In genomic region chr3:100737334-100737733, GRCh38 we compare ENCODE assay signal across 8 cellular contexts. TPM values are rescaled to one million over a fixed set of nuclear protein-coding genes. Genes with fewer than 3 reads are reported as not detected.
DNase-seq lines count a peak whose midpoint lies in the region; ATAC-seq and TF ChIP-seq lines count a peak whose summit lies in the region.

No MANE protein-coding gene starts in this region.

- CTCF ChIA-PET in HCT116 (lab: Charles Lee) = interaction anchor here (2.7 kb wide), 1 partner anchor 459 kb away, joined by 7 read pairs; no protein-coding TSS in a partner anchor
- CTCF ChIA-PET in activated naive CD4-positive, alpha-beta T cell treated with anti-CD3 and anti-CD28 coated beads for 36 hours (lab: Charles Lee) = interaction anchor here (0.6 kb wide), 1 partner anchor 420 kb away, joined by 3 read pairs; no protein-coding TSS in a partner anchor

- RAD21 ChIA-PET in HCT116 (lab: Charles Lee; ENCODE audit: low non-redundant PET in 1 of 2, low total read pairs in 2 of 2, uncharacterized antibody in 2 of 2, unreplicated experiment in 2 of 2) = no interaction called here

- POLR2A ChIA-PET in HCT116 (lab: Charles Lee) = no interaction called here

- TF ChIP-seq POLR2A in HCT116 (IDR thresholded peaks at IDR 0.05; ENCODE audit: borderline replicate concordance, extremely low read depth, insufficient read depth, insufficient read length) = no peak
- no peak for TF ChIP-seq POLR2A in right lobe of liver (IDR thresholded peaks at IDR 0.05)
- no peak for TF ChIP-seq POLR2A in suprapubic skin (IDR thresholded peaks at IDR 0.05)

- H3K9me3 Mint-ChIP-seq in CD4-positive, CD25-positive, alpha-beta regulatory T cell = no peaks in the 10 kb centered on the region
- no peaks in the 10 kb centered on the region for H3K9me3 Mint-ChIP-seq in activated naive CD4-positive, alpha-beta T cell treated with anti-CD3 and anti-CD28 coated beads for 36 hours

- H3K4me3 Mint-ChIP-seq in CD4-positive, CD25-positive, alpha-beta regulatory T cell = no peak overlapping the region
- H3K4me3 Mint-ChIP-seq in activated naive CD4-positive, alpha-beta T cell treated with anti-CD3 and anti-CD28 coated beads for 36 hours = no peak overlapping the region

- no peak overlapping the region for H3K27ac ChIP-seq in CD4-positive, CD25-positive, alpha-beta regulatory T cell (ENCODE audit: insufficient read depth, low read length, poor library complexity, severe bottlenecking)
- H3K27ac ChIP-seq in HCT116 (ENCODE audit: low read depth, low read length) = no peak overlapping the region
- no peak overlapping the region for H3K27ac ChIP-seq in ascending aorta
- no peak overlapping the region for H3K27ac ChIP-seq in right lobe of liver
- H3K27ac ChIP-seq in suprapubic skin = no peak overlapping the region

- H3K79me2 ChIP-seq in HCT116 (ENCODE audit: insufficient read depth, low read length) = peaks cover 86% of the 10 kb centered on the region

- H3K4me1 Mint-ChIP-seq in CD4-positive, CD25-positive, alpha-beta regulatory T cell = peaks cover 0 to 17% (median 13%) of the 10 kb centered on the region in 4 donors
- no peaks in the 10 kb centered on the region for H3K4me1 Mint-ChIP-seq in activated naive CD4-positive, alpha-beta T cell treated with anti-CD3 and anti-CD28 coated beads for 36 hours (ENCODE audit: low read depth)

- no peaks in the 10 kb centered on the region for H3K27me3 ChIP-seq in CD4-positive, CD25-positive, alpha-beta regulatory T cell (ENCODE audit: control insufficient read depth, insufficient read depth, low read length)
- H3K27me3 ChIP-seq in HCT116 (ENCODE audit: insufficient read depth, low read length) (no peaks in the 10 kb centered on the region), ascending aorta (no peaks in the 10 kb centered on the region), right lobe of liver (no peaks in the 10 kb centered on the region), suprapubic skin (no peaks in the 10 kb centered on the region)

- TF ChIP-seq CTCF in HCT116 (IDR thresholded peaks at IDR 0.05 in 2 of 3, conservative IDR thresholded peaks at IDR 0.05 in 1 of 3; ENCODE audit: borderline replicate concordance in 1 of 3, insufficient read depth in 1 of 3, low read depth in 2 of 3, low read length in 2 of 3) = peak; percentile 20 to 50 (median 41); a peak in 5 of 6 replicates
- TF ChIP-seq CTCF in ascending aorta (IDR thresholded peaks at IDR 0.05) = peak in 2 of 3 experiments; percentile 38 to 43
- peak; percentile 45 to 59 (median 54) for TF ChIP-seq CTCF in right lobe of liver (IDR thresholded peaks at IDR 0.05)
- no peak for TF ChIP-seq CTCF in suprapubic skin (IDR thresholded peaks at IDR 0.05)

- no peak overlapping the region for H3K4me3 ChIP-seq in CD4-positive, CD25-positive, alpha-beta regulatory T cell (ENCODE audit: low read depth, low read length)
- H3K4me3 ChIP-seq in HCT116 (replicated peaks in 1 of 2; ENCODE audit: low read depth in 1 of 2, low read length in 2 of 2) (no peak overlapping the region), ascending aorta (no peak overlapping the region), right lobe of liver (no peak overlapping the region), suprapubic skin (no peak overlapping the region)

- H3K4me1 ChIP-seq in CD4-positive, CD25-positive, alpha-beta regulatory T cell (ENCODE audit: control insufficient read depth, insufficient read depth, low read length, poor library complexity, severe bottlenecking) = no peaks in the 10 kb centered on the region
- H3K4me1 ChIP-seq in HCT116 (ENCODE audit: control insufficient read depth in 1 of 2, insufficient read depth in 2 of 2, low read length in 2 of 2) (no peaks in the 10 kb centered on the region), ascending aorta (no peaks in the 10 kb centered on the region), right lobe of liver (no peaks in the 10 kb centered on the region), suprapubic skin (no peaks in the 10 kb centered on the region)

- TF ChIP-seq EP300 in suprapubic skin (IDR thresholded peaks at IDR 0.05) = no peak

- no peaks in the 10 kb centered on the region; the same call in 1 of the 2 replicates for H4K20me1 ChIP-seq in HCT116 (ENCODE audit: insufficient read depth)

- no peak overlapping the region for H3K4me2 ChIP-seq in HCT116 (ENCODE audit: low read length)

- no peaks in the 10 kb centered on the region for H3K27me3 Mint-ChIP-seq in CD4-positive, CD25-positive, alpha-beta regulatory T cell
- no peaks in the 10 kb centered on the region for H3K27me3 Mint-ChIP-seq in activated naive CD4-positive, alpha-beta T cell treated with anti-CD3 and anti-CD28 coated beads for 36 hours (ENCODE audit: low read depth)

- H2AFZ ChIP-seq in HCT116 (ENCODE audit: low read depth, low read length, poor library complexity, severe bottlenecking) = no peak overlapping the region

- peak in 2 of 3 donors; percentile 4 to 24 for DNase-seq in CD4-positive, CD25-positive, alpha-beta regulatory T cell
- DNase-seq in HCT116 (ENCODE audit: low read depth, low spot score) (no peak), ascending aorta (ENCODE audit: low spot score in 2 of 2) (no peak), right lobe of liver (no peak), DMS114 treated with DMSO at 0.1 percent for 48 hours (lab: John Stamatoyannopoulos, UW; ENCODE audit: unreplicated experiment) (no peak), ecto neural progenitor cell (ENCODE audit: low spot score) (no peak), suprapubic skin (ENCODE audit: low spot score in 2 of 2) (no peak)
- no peak for DNase-seq in activated naive CD4-positive, alpha-beta T cell treated with anti-CD3 and anti-CD28 coated beads for 36 hours

- peaks cover 44% of the 10 kb centered on the region for H3K36me3 Mint-ChIP-seq in CD4-positive, CD25-positive, alpha-beta regulatory T cell
- H3K36me3 Mint-ChIP-seq in activated naive CD4-positive, alpha-beta T cell treated with anti-CD3 and anti-CD28 coated beads for 36 hours (ENCODE audit: low read depth) = peaks cover 18% of the 10 kb centered on the region

- H3K9ac ChIP-seq in HCT116 (ENCODE audit: low read length) = no peak overlapping the region

- no peak overlapping the region for H3K27ac Mint-ChIP-seq in CD4-positive, CD25-positive, alpha-beta regulatory T cell
- H3K27ac Mint-ChIP-seq in activated naive CD4-positive, alpha-beta T cell treated with anti-CD3 and anti-CD28 coated beads for 36 hours = no peak overlapping the region

- H3K36me3 ChIP-seq in CD4-positive, CD25-positive, alpha-beta regulatory T cell (ENCODE audit: control insufficient read depth, insufficient read depth, low read length) = peaks cover 92% of the 10 kb centered on the region
- H3K36me3 ChIP-seq in HCT116 (ENCODE audit: control insufficient read depth in 1 of 2, insufficient read depth in 2 of 2, low read length in 2 of 2) (peaks cover 60 to 65% of the 10 kb centered on the region in 2 experiments), ascending aorta (peaks cover 20 to 69% of the 10 kb centered on the region in 2 donors), right lobe of liver (peaks cover 0 to 69% (median 37%) of the 10 kb centered on the region in 4 donors), suprapubic skin (peaks cover 77% of the 10 kb centered on the region)

- no peaks in the 10 kb centered on the region for H3K9me2 ChIP-seq in HCT116 (ENCODE audit: insufficient read depth)

- BruUV-seq in HCT116 (replicated peaks; lab: Mats Ljungman, UMichigan) = no TSS peak

- H3K9me3 ChIP-seq in CD4-positive, CD25-positive, alpha-beta regulatory T cell (ENCODE audit: control insufficient read depth in 2 of 2, low read length in 2 of 2) = no peaks in the 10 kb centered on the region
- H3K9me3 ChIP-seq in HCT116 (ENCODE audit: control insufficient read depth in 1 of 2, insufficient read depth in 1 of 2, low read depth in 1 of 2, low read length in 2 of 2) (no peaks in the 10 kb centered on the region), ascending aorta (no peaks in the 10 kb centered on the region), right lobe of liver (no peaks in the 10 kb centered on the region), suprapubic skin (no peaks in the 10 kb centered on the region)

- ATAC-seq in CD4-positive, CD25-positive, alpha-beta regulatory T cell (ENCODE audit: low read depth in 2 of 2) = no peak
- ATAC-seq in HCT116 (peak; percentile 63), right lobe of liver (peak; percentile 70 to 84 (median 76))

- WGBS in right lobe of liver (ENCODE audit: insufficient coverage, low coverage, low lambda C conversion rate, missing lambda C conversion rate) = 24% methylated on average over 2 of the region's 2 CpGs
- WGBS in suprapubic skin = 43% methylated on average over 2 of the region's 2 CpGs

- intact Hi-C loops in HCT116 (cut with micrococcal nuclease) = loop anchor here (1.0 to 5.0 kb wide), 2 partner anchors 59 to 460 kb away; no protein-coding TSS in a partner anchor
- intact Hi-C loops in ascending aorta (cut with DNase I) = no loop called here
- intact Hi-C loops in right lobe of liver (cut with DNase I) = no loop called here
- intact Hi-C loops in activated naive CD4-positive, alpha-beta T cell treated with anti-CD3 and anti-CD28 coated beads for 36 hours (cut with micrococcal nuclease) = loop anchor here (2.0 to 5.0 kb wide), 2 partner anchors 59 to 645 kb away; no protein-coding TSS in a partner anchor

- peak; percentile 22 for TF ChIP-seq RAD21 in HCT116 (IDR thresholded peaks at IDR 0.05; ENCODE audit: low read depth)

TF ChIP-seq in HCT116, 20 proteins besides CTCF, POLR2A, EP300 and RAD21 (continues in another document):
- TF ChIP-seq EGR1 (IDR thresholded peaks at IDR 0.05; ENCODE audit: low read depth) = no peak
- TF ChIP-seq CBX3 (IDR thresholded peaks at IDR 0.05; ENCODE audit: low read depth) = no peak
- TF ChIP-seq SIN3A (IDR thresholded peaks at IDR 0.05; ENCODE audit: low read depth) = no peak
- no peak for TF ChIP-seq JUND (IDR thresholded peaks at IDR 0.05)
- no peak for TF ChIP-seq EZH2phosphoT487 (IDR thresholded peaks at IDR 0.05; ENCODE audit: borderline replicate concordance)
- TF ChIP-seq YY1 (IDR thresholded peaks at IDR 0.05; ENCODE audit: extremely low read depth, insufficient replicate concordance, low read depth, low read length) = no peak
- no peak for TF ChIP-seq FOSL1 (IDR thresholded peaks at IDR 0.05; ENCODE audit: low read depth)
- TF ChIP-seq ZNF274 (IDR thresholded peaks at IDR 0.05; ENCODE audit: low read depth, low read length) = no peak

RNA-seq across cellular contexts. Expression of gene TFG, which starts 28.0 kb away (rescaled TPM):
- 56.3 TPM for total RNA-seq in CD4-positive, CD25-positive, alpha-beta regulatory T cell
- 10 to 100 TPM; 46.9 to 47.1 (median 47.0) TPM for polyA plus RNA-seq in CD4-positive, CD25-positive, alpha-beta regulatory T cell
- total RNA-seq in HCT116 (2021; ENCODE audit: unreplicated experiment) = 99.1 TPM
- 91.4 and 94.4 TPM in 2 replicates for polyA plus RNA-seq in HCT116 (2012)
- total RNA-seq in ascending aorta = 64.9 TPM
- 10 to 100 TPM; 54.7 to 91.6 (median 71.5) TPM for total RNA-seq in right lobe of liver
- 10 to 100 TPM; 57.5 to 88.0 (median 75.8) TPM for total RNA-seq in suprapubic skin
- total RNA-seq in activated naive CD4-positive, alpha-beta T cell treated with anti-CD3 and anti-CD28 coated beads for 36 hours = 10 to 100 TPM; 45.6 to 46.0 TPM

Comparison
In these comparisons a context has a peak if more than half of its experiments do, and no peak if none do; other contexts are left out.
1. ATAC-seq: peak in HCT116 (single experiment) and right lobe of liver (4 of 4); none in CD4-positive, CD25-positive, alpha-beta regulatory T cell (0 of 2).
2. DNase-seq: peak in CD4-positive, CD25-positive, alpha-beta regulatory T cell (2 of 3); none in HCT116 (single experiment), ascending aorta (0 of 2), right lobe of liver (0 of 3), DMS114 treated with DMSO at 0.1 percent for 48 hours (single experiment), ecto neural progenitor cell (single experiment), suprapubic skin (0 of 2) and activated naive CD4-positive, alpha-beta T cell treated with anti-CD3 and anti-CD28 coated beads for 36 hours (single experiment).
3. CTCF ChIP-seq: peak in HCT116 (3 of 3), ascending aorta (2 of 3) and right lobe of liver (4 of 4); none in suprapubic skin (0 of 2).
4. intact Hi-C loops: an anchor here in HCT116 (1.0 to 5.0 kb wide) and activated naive CD4-positive, alpha-beta T cell treated with anti-CD3 and anti-CD28 coated beads for 36 hours (2.0 to 5.0 kb wide); none called in ascending aorta and right lobe of liver.